In the genomic region with DNA sequence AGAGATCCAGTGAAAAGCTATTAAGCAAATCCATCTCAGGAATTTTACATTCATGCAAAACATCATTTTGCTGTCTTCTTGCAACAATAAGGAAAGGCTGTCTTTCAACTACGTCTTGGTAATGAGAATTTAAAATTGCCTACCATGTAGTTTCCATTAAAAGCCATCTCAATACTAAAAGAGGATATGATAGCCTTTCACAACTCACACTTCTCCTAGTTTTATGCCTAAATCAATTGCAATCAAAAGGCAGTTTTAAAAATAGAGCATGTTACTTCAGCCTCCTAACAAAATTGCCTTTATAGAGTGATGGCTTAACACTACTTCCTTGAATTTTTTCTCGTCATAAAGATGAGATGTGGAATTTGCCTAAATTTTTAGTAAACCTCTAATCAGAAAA, we compare ENCODE assay signal across 15 cellular contexts. TPM values are rescaled to one million over a fixed set of nuclear protein-coding genes. Genes with fewer than 3 reads are reported as not detected.
"Had no signal": no experiment of that assay in that cellular context is flagged by ENCODE, and none has a peak within 500 bp of the region (broad histone marks: within the 10 kb centered on the region; RNA-seq: fewer than 3 reads in every experiment).

No MANE protein-coding gene starts in this region.

- DNase-seq: activated CD4-positive, alpha-beta T cell treated with anti-CD3 and anti-CD28 coated beads, Interleukin-2, amount 50 U/mL, for 4 hours; activated CD4-positive, CD25-positive, alpha-beta regulatory T cell treated with anti-CD3 and anti-CD28 coated beads, Interleukin-2, amount 50 U/mL, for 72 hours; activated CD8-positive, alpha-beta memory T cell treated with anti-CD3 and anti-CD28 coated beads, Interleukin-2, amount 10 ng/mL, durations not matched to agents 7 days and 5 days; activated effector memory CD4-positive, alpha-beta T cell treated with anti-CD3 and anti-CD28 coated beads, Interleukin-2, amount 50 U/mL, for 16 hours; activated T-cell treated with anti-CD3 and anti-CD28 coated beads, Interleukin-2, amount 50 U/mL, for 48 hours; adrenal gland; foreskin melanocyte; right cardiac atrium; stimulated activated CD4-positive, alpha-beta T cell treated with anti-CD3 and anti-CD28 coated beads, Interleukin-4, amount 100 ng/mL, for 24 hours; stimulated activated naive CD4-positive, alpha-beta T cell treated with Interleukin-2 at 50 U/mL for 16 hours; substantia nigra had no signal

- H3K9me3 Mint-ChIP-seq: activated naive CD4-positive, alpha-beta T cell treated with anti-CD3 and anti-CD28 coated beads, Interleukin-2, amount 50 U/mL, for 24 hours; T-helper 2 cell treated with Interferon-gamma antibody and Interleukin-4, amounts not matched to agents 5 μg/mL and 100 μg/mL, for 36 hours had no signal

- H3K36me3 Mint-ChIP-seq: activated naive CD4-positive, alpha-beta T cell treated with anti-CD3 and anti-CD28 coated beads, Interleukin-2, amount 50 U/mL, for 24 hours had no signal

- H3K4me3 Mint-ChIP-seq: activated CD8-positive, alpha-beta memory T cell treated with anti-CD3 and anti-CD28 coated beads, Interleukin-2, amount 10 ng/mL, durations not matched to agents 7 days and 5 days; activated naive CD4-positive, alpha-beta T cell treated with anti-CD3 and anti-CD28 coated beads, Interleukin-2, amount 50 U/mL, for 24 hours; nephron; T-helper 2 cell treated with Interferon-gamma antibody and Interleukin-4, amounts not matched to agents 5 μg/mL and 100 μg/mL, for 36 hours had no signal

- ATAC-seq: activated CD8-positive, alpha-beta memory T cell treated with anti-CD3 and anti-CD28 coated beads, Interleukin-2, amount 10 ng/mL, durations not matched to agents 7 days and 5 days; right cardiac atrium had no signal

- H3K27me3 Mint-ChIP-seq: activated CD8-positive, alpha-beta memory T cell treated with anti-CD3 and anti-CD28 coated beads, Interleukin-2, amount 10 ng/mL, durations not matched to agents 7 days and 5 days; activated naive CD4-positive, alpha-beta T cell treated with anti-CD3 and anti-CD28 coated beads, Interleukin-2, amount 50 U/mL, for 24 hours had no signal

- H3K27ac Mint-ChIP-seq: activated CD8-positive, alpha-beta memory T cell treated with anti-CD3 and anti-CD28 coated beads, Interleukin-2, amount 10 ng/mL, durations not matched to agents 7 days and 5 days; activated naive CD4-positive, alpha-beta T cell treated with anti-CD3 and anti-CD28 coated beads, Interleukin-2, amount 50 U/mL, for 24 hours; nephron; T-helper 2 cell treated with Interferon-gamma antibody and Interleukin-4, amounts not matched to agents 5 μg/mL and 100 μg/mL, for 36 hours had no signal

- H3K4me1 Mint-ChIP-seq: activated naive CD4-positive, alpha-beta T cell treated with anti-CD3 and anti-CD28 coated beads, Interleukin-2, amount 50 U/mL, for 24 hours had no signal

RNA-seq across cellular contexts. Expression of a gene that starts 22.6 kb away (rescaled TPM):
- total RNA-seq: dermis microvascular lymphatic vessel endothelial cell had no signal
